ENCODE assay signal across 21 cellular contexts in genomic region chr9:7164440-7165349, GRCh38.
A peak's percentile ranks its signal among the peaks of the same experiment; 100 is the strongest.
DNase-seq lines count a peak whose midpoint lies in the region; ATAC-seq and TF ChIP-seq lines count a peak whose summit lies in the region.
"Had no signal": no experiment of that assay in that cellular context is flagged by ENCODE, and none has a peak within 500 bp of the region (broad histone marks: within the 10 kb centered on the region; RNA-seq: fewer than 3 reads in every experiment).

No MANE protein-coding gene starts in this region.

- peak overlapping the region; percentile 79 for H3K27ac ChIP-seq in cardiac muscle cell
- no peak overlapping the region for H3K27ac ChIP-seq in right cardiac atrium (ENCODE audit: low read length)
- peak overlapping the region; percentile 14 to 17 for H3K27ac ChIP-seq in mucosa of rectum (ENCODE audit: low read depth in 2 of 2, low read length in 2 of 2)
- no peak overlapping the region for H3K27ac ChIP-seq in effector memory CD4-positive, alpha-beta T cell (ENCODE audit: insufficient read depth, low read length, poor library complexity, severe bottlenecking)
- H3K27ac ChIP-seq: SK-N-MC had no signal

- no peak for TF ChIP-seq CTCF in cardiac muscle cell (IDR thresholded peaks at IDR 0.05; ENCODE audit: low read depth, low read length)
- TF ChIP-seq CTCF in WTC11 (IDR thresholded peaks at IDR 0.05) = no peak

- intact Hi-C loops in right cardiac atrium (cut with DNase I) = no loop called here

- H3K4me3 ChIP-seq in cardiac muscle cell (no peak overlapping the region), right cardiac atrium (ENCODE audit: low read length) (no peak overlapping the region), mucosa of rectum (ENCODE audit: low read length in 2 of 2) (peak overlapping the region; percentile 11 to 15)
- H3K4me3 ChIP-seq in effector memory CD4-positive, alpha-beta T cell (ENCODE audit: insufficient read depth, low read depth, low read length, poor library complexity, severe bottlenecking) = no peak overlapping the region
- H3K4me3 ChIP-seq: SK-N-MC had no signal

- H3K9me3 ChIP-seq in cardiac muscle cell (ENCODE audit: low read depth) (no peaks in the 10 kb centered on the region), right cardiac atrium (ENCODE audit: control insufficient read depth, low read length) (no peaks in the 10 kb centered on the region), mucosa of rectum (ENCODE audit: control insufficient read depth in 2 of 2, low read length in 2 of 2) (no peaks in the 10 kb centered on the region)
- H3K9me3 ChIP-seq in effector memory CD4-positive, alpha-beta T cell (ENCODE audit: control insufficient read depth, low read length) = no peaks in the 10 kb centered on the region
- H3K9me3 ChIP-seq: BE2C had no signal

- H3K36me3 Mint-ChIP-seq in WTC11 = peaks cover 11% of the 10 kb centered on the region

- no peaks in the 10 kb centered on the region for H3K9me3 Mint-ChIP-seq in WTC11
- H3K9me3 Mint-ChIP-seq: CD4-positive, alpha-beta memory T cell; H9 had no signal

- H3K4me1 Mint-ChIP-seq in WTC11 = peaks cover 12% of the 10 kb centered on the region

- no peaks in the 10 kb centered on the region for H3K27me3 Mint-ChIP-seq in WTC11 (ENCODE audit: low read depth)
- H3K27me3 Mint-ChIP-seq: CD4-positive, alpha-beta memory T cell had no signal

- H3K36me3 ChIP-seq in cardiac muscle cell (no peaks in the 10 kb centered on the region), mucosa of rectum (ENCODE audit: control insufficient read depth in 2 of 2, insufficient read depth in 2 of 2, low read length in 2 of 2) (peaks cover 4 to 7% of the 10 kb centered on the region in 2 donors)
- peaks cover 19% of the 10 kb centered on the region for H3K36me3 ChIP-seq in effector memory CD4-positive, alpha-beta T cell (ENCODE audit: control insufficient read depth, insufficient read depth, low read length)
- H3K36me3 ChIP-seq: BE2C had no signal

- no peak overlapping the region for H3K27ac Mint-ChIP-seq in WTC11

- peaks cover 52% of the 10 kb centered on the region for H3K4me1 ChIP-seq in cardiac muscle cell (ENCODE audit: low read depth)
- H3K4me1 ChIP-seq in right cardiac atrium (ENCODE audit: control insufficient read depth, insufficient read depth, low read length) = no peaks in the 10 kb centered on the region
- H3K4me1 ChIP-seq in mucosa of rectum (ENCODE audit: control insufficient read depth in 2 of 2, insufficient read depth in 2 of 2, low read length in 2 of 2) = peaks cover 0 to 9% of the 10 kb centered on the region in 2 donors
- H3K4me1 ChIP-seq in effector memory CD4-positive, alpha-beta T cell (ENCODE audit: control insufficient read depth, insufficient read depth, low read length, poor library complexity, severe bottlenecking) = no peaks in the 10 kb centered on the region
- H3K4me1 ChIP-seq: BE2C had no signal

- DNase-seq in cardiac muscle cell (ENCODE audit: low read depth in 1 of 2, low spot score in 1 of 2) = no peak
- DNase-seq in right cardiac atrium = no peak
- no peak for DNase-seq in WTC11 (ENCODE audit: low spot score)
- no peak for DNase-seq in HPDE6-E6E7 (ENCODE audit: extremely low spot score)
- no peak for DNase-seq in NCI-H1048 (lab: John Stamatoyannopoulos, UW)
- DNase-seq in effector memory CD4-positive, alpha-beta T cell = no peak
- DNase-seq: BE2C; Calu3; CD4-positive, alpha-beta memory T cell; GF-D8; H9; KBM-7; NCI-H1436 treated with DMSO at 0.1 percent for 48 hours; NCI-H2029 treated with DMSO at 0.1 percent for 48 hours; NCI-H2171 treated with DMSO at 0.1 percent for 48 hours; NCI-H446 treated with DMSO at 0.1 percent for 48 hours; NCI-H774; SHP77 had no signal

- H3K9ac ChIP-seq in mucosa of rectum (ENCODE audit: low read depth in 1 of 2, low read length in 2 of 2) = no peak overlapping the region

- 87% methylated on average over 13 of the region's 13 CpGs for WGBS in right cardiac atrium

- H3K4me3 Mint-ChIP-seq in WTC11 = no peak overlapping the region
- H3K4me3 Mint-ChIP-seq: CD4-positive, alpha-beta memory T cell; H9 had no signal

- POLR2A ChIA-PET in WTC11 (lab: Charles Lee) = no interaction called here

- ATAC-seq in right cardiac atrium (no peak), WTC11 (peak; percentile 46; the same call in 1 of the 2 replicates), HG03520 (IDR thresholded peaks at IDR 0.05; ENCODE audit: unreplicated experiment) (no peak)

- CTCF ChIA-PET in WTC11 (lab: Charles Lee) = interaction anchor here (0.8 to 1.2 kb wide), 2 partner anchors 112 to 314 kb away, joined by 3 to 4 read pairs; no protein-coding TSS in a partner anchor

- no peaks in the 10 kb centered on the region for H3K27me3 ChIP-seq in cardiac muscle cell
- H3K27me3 ChIP-seq in right cardiac atrium (ENCODE audit: control insufficient read depth, insufficient read depth) = no peaks in the 10 kb centered on the region
- no peaks in the 10 kb centered on the region for H3K27me3 ChIP-seq in mucosa of rectum (ENCODE audit: control insufficient read depth in 2 of 2, insufficient read depth in 2 of 2, low read length in 2 of 2)
- no peaks in the 10 kb centered on the region for H3K27me3 ChIP-seq in effector memory CD4-positive, alpha-beta T cell (replicated peaks; ENCODE audit: control insufficient read depth, insufficient read depth, low read length, poor library complexity, severe bottlenecking)
- H3K27me3 ChIP-seq: BE2C had no signal

TF ChIP-seq in WTC11, 78 proteins besides CTCF, POLR2A, EP300 and RAD21:
- TF ChIP-seq MLX (CRISPR knock-in tag; IDR thresholded peaks at IDR 0.05) = no peak
- TF ChIP-seq KAT7 (CRISPR knock-in tag; IDR thresholded peaks at IDR 0.05; ENCODE audit: borderline replicate concordance) = no peak
- no peak for TF ChIP-seq STAT6 (CRISPR knock-in tag; conservative IDR thresholded peaks at IDR 0.05; ENCODE audit: low read depth)
- no peak for TF ChIP-seq ZNF425 (CRISPR knock-in tag; conservative IDR thresholded peaks at IDR 0.05)
- no peak for TF ChIP-seq ETV6 (CRISPR knock-in tag; IDR thresholded peaks at IDR 0.05)
- no peak for TF ChIP-seq EMX1 (CRISPR knock-in tag; IDR thresholded peaks at IDR 0.05)
- no peak for TF ChIP-seq ESRRA (CRISPR knock-in tag; IDR thresholded peaks at IDR 0.05; ENCODE audit: borderline replicate concordance)
- TF ChIP-seq ZNF232 (CRISPR knock-in tag; IDR thresholded peaks at IDR 0.05) = no peak
- no peak for TF ChIP-seq SP1 (CRISPR knock-in tag; conservative IDR thresholded peaks at IDR 0.05)

Comparison
In these comparisons a context has a peak if more than half of its experiments do, and no peak if none do; other contexts are left out.
1. H3K27ac ChIP-seq: peak in cardiac muscle cell (single experiment) and mucosa of rectum (2 of 2); none in right cardiac atrium (single experiment) and effector memory CD4-positive, alpha-beta T cell (single experiment).
2. H3K4me3 ChIP-seq: peak in mucosa of rectum (2 of 2); none in cardiac muscle cell (single experiment), right cardiac atrium (single experiment) and effector memory CD4-positive, alpha-beta T cell (single experiment).